Comparison of ENCODE assay signal across 11 cellular contexts in the genomic region with DNA sequence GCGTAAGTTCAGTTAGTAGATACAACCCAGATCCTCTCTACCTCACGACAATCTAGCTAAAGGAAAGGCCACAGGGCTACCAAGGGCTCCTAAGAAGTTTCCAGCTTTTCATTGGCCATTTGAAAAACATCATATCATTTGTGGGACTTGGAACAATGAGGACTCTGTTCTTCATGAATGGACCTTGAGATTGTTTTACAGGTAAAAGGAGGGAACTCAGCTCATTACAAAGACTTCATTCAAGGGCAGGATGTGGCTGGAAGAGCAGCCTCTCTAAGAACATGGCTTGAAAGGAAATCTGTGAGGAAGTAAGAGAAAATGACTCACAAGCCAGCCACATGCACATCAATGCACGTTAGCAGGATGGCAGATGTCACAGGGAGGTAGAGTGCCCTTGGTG.
A peak's percentile ranks its signal among the peaks of the same experiment; 100 is the strongest.
DNase-seq lines count a peak whose midpoint lies in the region; ATAC-seq, FAIRE-seq and TF ChIP-seq lines count a peak whose summit lies in the region.
"Had no signal": no experiment of that assay in that cellular context is flagged by ENCODE, and none has a peak within 500 bp of the region (broad histone marks: within the 10 kb centered on the region; RNA-seq: fewer than 3 reads in every experiment).

No MANE protein-coding gene starts in this region.

- H4K20me1 ChIP-seq in mammary epithelial cell (ENCODE audit: insufficient read depth, low read length) = no peaks in the 10 kb centered on the region

- no peaks in the 10 kb centered on the region for H3K27me3 ChIP-seq in mammary epithelial cell (ENCODE audit: insufficient read depth, low read length)

- peaks cover 14% of the 10 kb centered on the region for H3K4me1 ChIP-seq in mammary epithelial cell (ENCODE audit: insufficient read depth, low read length)

- ATAC-seq in GM21529 (IDR thresholded peaks at IDR 0.05; ENCODE audit: unreplicated experiment) (peak; percentile 80), HG03469 (IDR thresholded peaks at IDR 0.05; ENCODE audit: unreplicated experiment) (peak; percentile 77), GM18517 (IDR thresholded peaks at IDR 0.05; ENCODE audit: unreplicated experiment) (no peak)
- no peak for ATAC-seq in activated T-cell treated with anti-CD3 and anti-CD28 coated beads, Interleukin-2, amount 50 U/mL, for 72 hours (replicated peaks in 1 of 2)

- H2AFZ ChIP-seq in mammary epithelial cell (ENCODE audit: low read depth, low read length) = peak overlapping the region; percentile 85

- H3K4me3 Mint-ChIP-seq in activated T-cell treated with anti-CD3 and anti-CD28 coated beads, Interleukin-2, amount 50 U/mL, for 72 hours = no peak overlapping the region
- H3K4me3 Mint-ChIP-seq: activated B cell treated with CpG ODN at 0.5 μM for 24 hours; CD4-positive, alpha-beta T cell had no signal

- no peaks in the 10 kb centered on the region for H3K9me3 ChIP-seq in mammary epithelial cell (replicated peaks; ENCODE audit: insufficient read depth, low read length)

- no TSS peak for BruUV-seq in mammary epithelial cell (replicated peaks; lab: Mats Ljungman, UMichigan)

- peaks cover 7% of the 10 kb centered on the region for H3K4me1 Mint-ChIP-seq in activated T-cell treated with anti-CD3 and anti-CD28 coated beads, Interleukin-2, amount 50 U/mL, for 72 hours (ENCODE audit: low read depth)

- no peak overlapping the region for H3K4me3 ChIP-seq in mammary epithelial cell (replicated peaks in 1 of 3; ENCODE audit: insufficient read depth in 1 of 3, low read depth in 2 of 3, low read length in 3 of 3)

- peak overlapping the region; percentile 22 for H3K4me2 ChIP-seq in mammary epithelial cell (ENCODE audit: insufficient read depth, low read depth, low read length)

- H3K79me2 ChIP-seq in mammary epithelial cell (ENCODE audit: insufficient read depth, low read length) = no peaks in the 10 kb centered on the region

- FAIRE-seq in GM12891 (lab: Jason Lieb, UNC) = no peak

- peak overlapping the region; percentile 6 for H3K9ac ChIP-seq in mammary epithelial cell (ENCODE audit: insufficient read depth, low read length)

- peak overlapping the region; percentile 91 for H3K27ac ChIP-seq in mammary epithelial cell (ENCODE audit: insufficient read depth, low read depth, low read length)

- CTCF ChIA-PET in mammary epithelial cell (lab: Charles Lee; ENCODE audit: low non-redundant PET) = no interaction called here

- H3K9me3 Mint-ChIP-seq in activated T-cell treated with anti-CD3 and anti-CD28 coated beads, Interleukin-2, amount 50 U/mL, for 72 hours = peaks cover 2 to 3% of the 10 kb centered on the region in 2 donors
- H3K9me3 Mint-ChIP-seq: activated B cell treated with CpG ODN at 0.5 μM for 24 hours had no signal

- H3K27ac Mint-ChIP-seq in activated T-cell treated with anti-CD3 and anti-CD28 coated beads, Interleukin-2, amount 50 U/mL, for 72 hours = no peak overlapping the region
- H3K27ac Mint-ChIP-seq: activated B cell treated with CpG ODN at 0.5 μM for 24 hours; CD4-positive, alpha-beta T cell had no signal

- no peak for TF ChIP-seq CTCF in mammary epithelial cell (conservative IDR thresholded peaks at IDR 0.05 in 1 of 2, IDR thresholded peaks at IDR 0.05 in 1 of 2; ENCODE audit: extremely low read depth in 1 of 2, insufficient read depth in 1 of 2, low read depth in 1 of 2, low read length in 2 of 2)

- no peaks in the 10 kb centered on the region for H3K27me3 Mint-ChIP-seq in activated T-cell treated with anti-CD3 and anti-CD28 coated beads, Interleukin-2, amount 50 U/mL, for 72 hours (ENCODE audit: low read depth)
- H3K27me3 Mint-ChIP-seq: activated B cell treated with CpG ODN at 0.5 μM for 24 hours; CD4-positive, alpha-beta T cell had no signal

- intact Hi-C loops in mammary epithelial cell (cut with micrococcal nuclease) = no loop called here

- no peak for TF ChIP-seq POLR2A in GM12891 (IDR thresholded peaks at IDR 0.05; ENCODE audit: low read depth, low read length)

- peaks cover 0 to 2% of the 10 kb centered on the region in 2 donors for H3K36me3 Mint-ChIP-seq in activated T-cell treated with anti-CD3 and anti-CD28 coated beads, Interleukin-2, amount 50 U/mL, for 72 hours (ENCODE audit: insufficient read depth in 2 of 2)

- H3K36me3 ChIP-seq in mammary epithelial cell (ENCODE audit: insufficient read depth, low read length) = no peaks in the 10 kb centered on the region

- 0% methylated on average over 3 of the region's 3 CpGs for WGBS in mammary epithelial cell (ENCODE audit: low coverage, missing lambda C conversion rate)

- dilution Hi-C loops in mammary epithelial cell (cut with HindIII; ENCODE audit: low sequenced_read_pairs) = no loop called here

- peak; percentile 92 for DNase-seq in COLO829 (ENCODE audit: low spot score)
- DNase-seq in mammary epithelial cell = peak; percentile 93
- DNase-seq in activated T-cell treated with anti-CD3 and anti-CD28 coated beads, Interleukin-2, amount 50 U/mL, for 72 hours = no peak
- no peak for DNase-seq in OCI-M1 (lab: John Stamatoyannopoulos, UW)
- DNase-seq in GM12891 (ENCODE audit: insufficient read length, low spot score) = no peak
- DNase-seq: activated B cell treated with CpG ODN at 0.5 μM for 24 hours; CD4-positive, alpha-beta T cell; NCI-H510A treated with DMSO at 0.1 percent for 48 hours had no signal

- in situ Hi-C loops in mammary epithelial cell (cut with MboI; ENCODE audit: low sequenced_read_pairs in 2 of 2) = no loop called here

TF ChIP-seq in GM12891, 5 proteins besides CTCF, POLR2A, EP300 and RAD21:
- no peak for TF ChIP-seq POU2F2 (IDR thresholded peaks at IDR 0.05; ENCODE audit: low read depth, low read length)
- TF ChIP-seq TAF1 (IDR thresholded peaks at IDR 0.05; ENCODE audit: low read depth, low read length) = no peak
- no peak for TF ChIP-seq POLR2AphosphoS5 (IDR thresholded peaks at IDR 0.05; ENCODE audit: low read depth, low read length)
- TF ChIP-seq SPI1 (IDR thresholded peaks at IDR 0.05; ENCODE audit: low read depth, low read length) = no peak
- TF ChIP-seq PAX5 (IDR thresholded peaks at IDR 0.05; ENCODE audit: insufficient read depth, low read length, severe bottlenecking) = no peak
TF ChIP-seq in GM12891: peak in this region for 0.

Comparison
In these comparisons a context has a peak if more than half of its experiments do, and no peak if none do; other contexts are left out.
1. DNase-seq: peak in COLO829 (single experiment) and mammary epithelial cell (single experiment); none in activated T-cell treated with anti-CD3 and anti-CD28 coated beads, Interleukin-2, amount 50 U/mL, for 72 hours (0 of 2), OCI-M1 (single experiment) and GM12891 (single experiment).
2. ATAC-seq: peak in GM21529 (single experiment) and HG03469 (single experiment); none in activated T-cell treated with anti-CD3 and anti-CD28 coated beads, Interleukin-2, amount 50 U/mL, for 72 hours (0 of 2) and GM18517 (single experiment).